Comparison of ENCODE assay signal across 8 cellular contexts in genomic region chr12:116880213-116880816, GRCh38. TPM values are rescaled to one million over a fixed set of nuclear protein-coding genes. Genes with fewer than 3 reads are reported as not detected.
DNase-seq lines count a peak whose midpoint lies in the region; ATAC-seq and TF ChIP-seq lines count a peak whose summit lies in the region.

No MANE protein-coding gene starts in this region.

- no peak for ATAC-seq in GM21825 (IDR thresholded peaks at IDR 0.05; ENCODE audit: unreplicated experiment)
- ATAC-seq in sciatic nerve, result no peak

- TF ChIP-seq CTCF in colonic mucosa (IDR thresholded peaks at IDR 0.05) (no peak), neural cell (IDR thresholded peaks at IDR 0.05; ENCODE audit: poor library complexity, severe bottlenecking) (no peak)

- H3F3A ChIP-seq in neural cell (ENCODE audit: insufficient read depth, low read length, poor library complexity, severe bottlenecking), result no peaks in the 10 kb centered on the region

- H3K27me3 ChIP-seq in colonic mucosa, result peaks cover 52% of the 10 kb centered on the region
- H3K27me3 ChIP-seq in neural cell (ENCODE audit: insufficient read depth, low read depth, low read length), result peaks cover 81% of the 10 kb centered on the region

- DNase-seq in EH (ENCODE audit: low read depth) (peak; percentile 14), colonic mucosa (no peak), ureter (ENCODE audit: low spot score) (no peak), sciatic nerve (ENCODE audit: low spot score) (no peak), GM19238 (ENCODE audit: insufficient read length, low spot score) (no peak)
- no peak for DNase-seq in Jurkat, Clone E6-1 (ENCODE audit: low read depth, low spot score)

- H3K9ac ChIP-seq in colonic mucosa (ENCODE audit: low read depth in 2 of 2, low read length in 2 of 2) (no peak overlapping the region), neural cell (ENCODE audit: low read length) (peak overlapping the region; percentile 45)

- no peak overlapping the region for H2AFZ ChIP-seq in neural cell (ENCODE audit: low read depth, low read length)

- H3K27ac ChIP-seq in colonic mucosa (no peak overlapping the region), neural cell (ENCODE audit: low read length) (no peak overlapping the region)

- H4K20me1 ChIP-seq in neural cell (ENCODE audit: insufficient read depth), result no peaks in the 10 kb centered on the region

- H3K9me2 ChIP-seq in neural cell (ENCODE audit: insufficient read depth, low read length), result no peaks in the 10 kb centered on the region

- no peaks in the 10 kb centered on the region for H3K79me2 ChIP-seq in neural cell (replicated peaks; ENCODE audit: insufficient read depth, low read length)

- no peak for TF ChIP-seq EP300 in neural cell (conservative IDR thresholded peaks at IDR 0.05; ENCODE audit: poor library complexity, severe bottlenecking)

- H3K4me3 ChIP-seq in Jurkat, Clone E6-1 (ENCODE audit: low read length), result peak overlapping the region; percentile 51
- H3K4me3 ChIP-seq in colonic mucosa (peak overlapping the region; percentile 13), neural cell (ENCODE audit: low read length) (peak overlapping the region; percentile 69)

- no peaks in the 10 kb centered on the region for H3K9me3 ChIP-seq in colonic mucosa
- H3K9me3 ChIP-seq in neural cell (ENCODE audit: low read length), result no peaks in the 10 kb centered on the region

- intact Hi-C loops in colonic mucosa (cut with DNase I) (no loop called here), sciatic nerve (cut with DNase I) (no loop called here)

- H3K36me3 ChIP-seq in colonic mucosa (no peaks in the 10 kb centered on the region), neural cell (ENCODE audit: insufficient read depth, low read length) (no peaks in the 10 kb centered on the region)

- peak overlapping the region; percentile 19 for H3K4me2 ChIP-seq in neural cell (ENCODE audit: low read length)

- peaks cover 12% of the 10 kb centered on the region for H3K4me1 ChIP-seq in colonic mucosa

- TF ChIP-seq RAD21 in neural cell (conservative IDR thresholded peaks at IDR 0.05), result no peak

TF ChIP-seq in neural cell, 6 proteins besides CTCF, POLR2A, EP300 and RAD21:
- TF ChIP-seq REST (IDR thresholded peaks at IDR 0.05; ENCODE audit: borderline replicate concordance), result no peak
- TF ChIP-seq EZH2 (IDR thresholded peaks at IDR 0.05; ENCODE audit: borderline replicate concordance, insufficient read depth, low read length, poor library complexity, severe bottlenecking), result no peak
- no peak for TF ChIP-seq POLR2AphosphoS5 (IDR thresholded peaks at IDR 0.05)
- no peak for TF ChIP-seq TAF1 (IDR thresholded peaks at IDR 0.05; ENCODE audit: low read depth)
- TF ChIP-seq MXI1 (conservative IDR thresholded peaks at IDR 0.05; ENCODE audit: poor library complexity, severe bottlenecking), result no peak
- TF ChIP-seq SMC3 (conservative IDR thresholded peaks at IDR 0.05; ENCODE audit: poor library complexity), result no peak

RNA-seq across cellular contexts. Expression of gene HRK, which starts 0.9 kb away (rescaled TPM):
- polyA plus RNA-seq in Jurkat, Clone E6-1 (2012; ENCODE audit: insufficient read depth, insufficient read length), result 0.71 TPM
- total RNA-seq in colonic mucosa (under 1 TPM; 0.19 to 0.52 TPM), ureter (0.16 TPM), sciatic nerve (0.22 TPM)
- 0.96 and 1.4 TPM in 2 replicates for polyA plus RNA-seq in neural cell
- 0.97 and 1.2 TPM in 2 replicates for polyA minus RNA-seq in neural cell

RNA-seq across cellular contexts. Expression of gene FBXW8, which starts 30.4 kb away (rescaled TPM):
- 12.6 TPM for polyA plus RNA-seq in Jurkat, Clone E6-1 (2012; ENCODE audit: insufficient read depth, insufficient read length)
- total RNA-seq in colonic mucosa (10 to 100 TPM; 11.1 to 13.7 TPM), ureter (32.0 TPM), sciatic nerve (12.9 TPM)
- 4.9 and 5.6 TPM in 2 replicates for polyA plus RNA-seq in neural cell
- polyA minus RNA-seq in neural cell, result 13.3 and 15.3 TPM in 2 replicates

Comparison
In these comparisons a context has a peak if more than half of its experiments do, and no peak if none do; other contexts are left out.
1. H3K4me3 ChIP-seq: peak in every context shown above with its lines; median percentile 69 in neural cell; 51 in Jurkat, Clone E6-1; 13 in colonic mucosa.